5 cellular contexts compared by ENCODE assay signal in genomic region chr1:4573521-4573920, GRCh38.
"Had no signal": no experiment of that assay in that cellular context is flagged by ENCODE, and none has a peak within 500 bp of the region (broad histone marks: within the 10 kb centered on the region; RNA-seq: fewer than 3 reads in every experiment).

No MANE protein-coding gene starts in this region.

- DNase-seq: H9, HCEC 1CT, IMR-90, KG1 had no signal

- H3K4me3 Mint-ChIP-seq: GM23338, H9 had no signal

- H3K27ac Mint-ChIP-seq: GM23338, H9 had no signal

- H3K4me1 Mint-ChIP-seq: GM23338 had no signal
